ENCODE assay signal across 28 cellular contexts in genomic region chr20:53809728-53810365, GRCh38.
"Had no signal": no experiment of that assay in that cellular context is flagged by ENCODE, and none has a peak within 500 bp of the region (broad histone marks: within the 10 kb centered on the region; RNA-seq: fewer than 3 reads in every experiment).

No MANE protein-coding gene starts in this region.

- H3K9me3 Mint-ChIP-seq: activated CD4-positive, alpha-beta memory T cell treated with anti-CD3 and anti-CD28 coated beads for 36 hours; activated naive CD8-positive, alpha-beta T cell treated with anti-CD3 and anti-CD28 coated beads, Interleukin-2, amount 50 U/mL, for 24 hours; activated T-cell treated with anti-CD3 and anti-CD28 coated beads, Interleukin-2, amount 50 U/mL, for 24 hours; dendritic cell treated with granulocyte-macrophage colony-stimulating factor and Interleukin-4, amounts not matched to agents 40 ng/mL and 50 ng/mL, for 4 days; naive thymus-derived CD4-positive, alpha-beta T cell; stimulated activated naive CD8-positive, alpha-beta T cell treated with anti-CD3 and anti-CD28 coated beads, Interleukin-15, Interleukin-2, amounts not matched to agents 100 ng/mL and 50 ng/mL, for 24 hours; T-helper 2 cell treated with Interferon-gamma antibody and Interleukin-4, amounts not matched to agents 5 μg/mL and 100 μg/mL, for 36 hours; type B pancreatic cell had no signal

- ATAC-seq: activated naive CD8-positive, alpha-beta T cell treated with anti-CD3 and anti-CD28 coated beads, Interleukin-2, amount 50 U/mL, for 24 hours; gastroesophageal sphincter; left cardiac atrium; naive thymus-derived CD4-positive, alpha-beta T cell; pancreas; sciatic nerve had no signal

- H3K27ac Mint-ChIP-seq: activated CD4-positive, alpha-beta memory T cell treated with anti-CD3 and anti-CD28 coated beads for 36 hours; activated naive CD4-positive, alpha-beta T cell treated with anti-CD3 and anti-CD28 coated beads, Interleukin-2, amount 10 ng/mL, durations not matched to agents 7 days and 5 days; activated naive CD8-positive, alpha-beta T cell treated with anti-CD3 and anti-CD28 coated beads, Interleukin-2, amount 50 U/mL, for 24 hours; activated T-cell treated with anti-CD3 and anti-CD28 coated beads, Interleukin-2, amount 50 U/mL, for 24 hours; dendritic cell treated with granulocyte-macrophage colony-stimulating factor and Interleukin-4, amounts not matched to agents 40 ng/mL and 50 ng/mL, for 4 days; stimulated activated naive CD8-positive, alpha-beta T cell treated with anti-CD3 and anti-CD28 coated beads, Interleukin-15, Interleukin-2, amounts not matched to agents 100 ng/mL and 50 ng/mL, for 24 hours; T-helper 2 cell treated with Interferon-gamma antibody and Interleukin-4, amounts not matched to agents 5 μg/mL and 100 μg/mL, for 36 hours; type B pancreatic cell had no signal

- H2AFZ ChIP-seq: hepatocyte had no signal

- H3K36me3 ChIP-seq: breast epithelium, gastroesophageal sphincter, pancreas, prostate gland, uterus had no signal

- H3K4me3 Mint-ChIP-seq: activated CD4-positive, alpha-beta memory T cell treated with anti-CD3 and anti-CD28 coated beads for 36 hours; activated naive CD4-positive, alpha-beta T cell treated with anti-CD3 and anti-CD28 coated beads, Interleukin-2, amount 10 ng/mL, durations not matched to agents 7 days and 5 days; activated naive CD8-positive, alpha-beta T cell treated with anti-CD3 and anti-CD28 coated beads, Interleukin-2, amount 50 U/mL, for 24 hours; activated T-cell treated with anti-CD3 and anti-CD28 coated beads, Interleukin-2, amount 50 U/mL, for 24 hours; dendritic cell treated with granulocyte-macrophage colony-stimulating factor and Interleukin-4, amounts not matched to agents 40 ng/mL and 50 ng/mL, for 4 days; naive thymus-derived CD4-positive, alpha-beta T cell; stimulated activated naive CD8-positive, alpha-beta T cell treated with anti-CD3 and anti-CD28 coated beads, Interleukin-15, Interleukin-2, amounts not matched to agents 100 ng/mL and 50 ng/mL, for 24 hours; T-helper 2 cell treated with Interferon-gamma antibody and Interleukin-4, amounts not matched to agents 5 μg/mL and 100 μg/mL, for 36 hours; type B pancreatic cell had no signal

- H3K27me3 ChIP-seq: breast epithelium, gastroesophageal sphincter, hepatocyte, pancreas, uterus had no signal

- H3K27me3 Mint-ChIP-seq: activated CD4-positive, alpha-beta memory T cell treated with anti-CD3 and anti-CD28 coated beads for 36 hours; activated naive CD4-positive, alpha-beta T cell treated with anti-CD3 and anti-CD28 coated beads, Interleukin-2, amount 10 ng/mL, durations not matched to agents 7 days and 5 days; activated naive CD8-positive, alpha-beta T cell treated with anti-CD3 and anti-CD28 coated beads, Interleukin-2, amount 50 U/mL, for 24 hours; activated T-cell treated with anti-CD3 and anti-CD28 coated beads, Interleukin-2, amount 50 U/mL, for 24 hours; dendritic cell treated with granulocyte-macrophage colony-stimulating factor and Interleukin-4, amounts not matched to agents 40 ng/mL and 50 ng/mL, for 4 days; naive thymus-derived CD4-positive, alpha-beta T cell; stimulated activated naive CD8-positive, alpha-beta T cell treated with anti-CD3 and anti-CD28 coated beads, Interleukin-15, Interleukin-2, amounts not matched to agents 100 ng/mL and 50 ng/mL, for 24 hours; type B pancreatic cell had no signal

- DNase-seq: activated CD4-positive, alpha-beta memory T cell treated with anti-CD3 and anti-CD28 coated beads for 36 hours; activated CD4-positive, alpha-beta T cell treated with anti-CD3 and anti-CD28 coated beads for 4 hours; activated gamma-delta T cell; activated naive CD4-positive, alpha-beta T cell treated with anti-CD3 and anti-CD28 coated beads, Interleukin-2, amount 10 ng/mL, durations not matched to agents 7 days and 5 days; activated naive CD8-positive, alpha-beta T cell treated with anti-CD3 and anti-CD28 coated beads, Interleukin-2, amount 50 U/mL, for 24 hours; activated T-cell treated with anti-CD3 and anti-CD28 coated beads, Interleukin-2, amount 50 U/mL, for 24 hours; amygdala; central memory CD4-positive, alpha-beta T cell; left cardiac atrium; mammary epithelial cell; naive thymus-derived CD4-positive, alpha-beta T cell; nucleus accumbens; pancreas; retina; stimulated activated CD4-positive, alpha-beta T cell treated with anti-CD3 and anti-CD28 coated beads, Interleukin-12 subunit alpha, Interleukin-12 subunit beta, amount 100 ng/mL, for 4 hours; stimulated activated CD4-positive, alpha-beta T cell treated with anti-CD3 and anti-CD28 coated beads, Interleukin-4, amount 100 ng/mL, for 1 hour; uterus had no signal

- H3K4me2 ChIP-seq: hepatocyte had no signal

- H3K27ac ChIP-seq: breast epithelium, epithelial cell of prostate, gastroesophageal sphincter, hepatocyte, pancreas, prostate gland, uterus had no signal

- H3K4me3 ChIP-seq: breast epithelium, gastroesophageal sphincter, hepatocyte, pancreas, prostate gland, skin epidermis, uterus had no signal

- H3K36me3 Mint-ChIP-seq: activated CD4-positive, alpha-beta memory T cell treated with anti-CD3 and anti-CD28 coated beads for 36 hours; activated naive CD4-positive, alpha-beta T cell treated with anti-CD3 and anti-CD28 coated beads, Interleukin-2, amount 10 ng/mL, durations not matched to agents 7 days and 5 days; naive thymus-derived CD4-positive, alpha-beta T cell; type B pancreatic cell had no signal

- H3K4me1 ChIP-seq: breast epithelium, gastroesophageal sphincter, pancreas, prostate gland, uterus had no signal

- H3K9me3 ChIP-seq: breast epithelium, gastroesophageal sphincter, pancreas, prostate gland, uterus had no signal

- H3K79me2 ChIP-seq: hepatocyte had no signal
